Comparison of ENCODE assay signal across 15 cellular contexts in the genomic region with DNA sequence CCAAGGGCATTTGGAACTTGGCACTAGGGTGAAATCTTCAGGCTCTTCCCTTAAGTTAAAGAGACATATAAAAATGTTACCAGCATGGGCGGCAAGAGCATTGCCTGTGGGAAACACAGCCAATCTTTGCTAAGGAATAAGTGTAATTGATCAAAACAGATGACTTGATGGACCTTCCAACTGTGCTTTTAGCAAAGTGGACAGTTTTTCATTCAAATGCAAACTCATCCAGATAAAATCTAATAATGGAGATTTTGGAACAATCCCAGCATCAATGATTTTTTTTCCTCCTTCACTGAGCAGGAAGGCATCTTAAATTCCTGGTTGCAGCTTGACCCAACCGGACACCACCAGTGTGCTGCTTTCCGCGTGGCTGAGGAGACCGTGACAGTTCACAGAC. TPM values are rescaled to one million over a fixed set of nuclear protein-coding genes. Genes with fewer than 3 reads are reported as not detected.
DNase-seq lines count a peak whose midpoint lies in the region; ATAC-seq and TF ChIP-seq lines count a peak whose summit lies in the region.
"Had no signal": no experiment of that assay in that cellular context is flagged by ENCODE, and none has a peak within 500 bp of the region (broad histone marks: within the 10 kb centered on the region; RNA-seq: fewer than 3 reads in every experiment).

No MANE protein-coding gene starts in this region.

- H3K27ac ChIP-seq in heart left ventricle (peak overlapping the region in 1 of 12 donors; percentile 84), upper lobe of right lung (no peak overlapping the region), PC-3 (ENCODE audit: low read length) (no peak overlapping the region)
- H3K27ac ChIP-seq: SJSA1 had no signal

- H3K4me1 ChIP-seq in heart left ventricle (peaks cover 0 to 40% (median 16%) of the 10 kb centered on the region in 12 donors), mononuclear cell (ENCODE audit: insufficient read depth, low read length) (peaks cover 39% of the 10 kb centered on the region), upper lobe of right lung (peaks cover 7% of the 10 kb centered on the region), PC-3 (ENCODE audit: insufficient read depth, low read length) (peaks cover under 1% of the 10 kb centered on the region; the same call in 1 of the 2 replicates)

- H3K9me3 ChIP-seq in heart left ventricle (no peaks in the 10 kb centered on the region), T-helper 17 cell (ENCODE audit: control insufficient read depth, low read length, poor library complexity, severe bottlenecking) (no peaks in the 10 kb centered on the region), mononuclear cell (ENCODE audit: low read depth, low read length) (no peaks in the 10 kb centered on the region), upper lobe of right lung (no peaks in the 10 kb centered on the region), PC-3 (ENCODE audit: low read length) (no peaks in the 10 kb centered on the region)
- H3K9me3 ChIP-seq: transverse colon had no signal

- ATAC-seq in heart left ventricle (no peak), Right ventricle myocardium superior (ENCODE audit: poor library complexity) (no peak), T-helper 17 cell (no peak), upper lobe of right lung (no peak), PC-3 (no peak)

- no peak overlapping the region for H2AFZ ChIP-seq in PC-3 (ENCODE audit: low read length)

- H3K36me3 Mint-ChIP-seq in T-helper 17 cell (ENCODE audit: low read depth), result peaks cover 2% of the 10 kb centered on the region

- H3K27me3 ChIP-seq in heart left ventricle, result peaks cover 9 to 53% (median 24%) of the 10 kb centered on the region in 9 donors
- H3K27me3 ChIP-seq in mononuclear cell (ENCODE audit: insufficient read depth, low read length), result peaks cover 11% of the 10 kb centered on the region
- peaks cover 8% of the 10 kb centered on the region for H3K27me3 ChIP-seq in upper lobe of right lung
- peaks cover 7% of the 10 kb centered on the region for H3K27me3 ChIP-seq in PC-3 (ENCODE audit: low read length)

- TF ChIP-seq POLR2A in heart left ventricle (IDR thresholded peaks at IDR 0.05), result no peak

- TF ChIP-seq CTCF in heart left ventricle (IDR thresholded peaks at IDR 0.05) (no peak), upper lobe of right lung (IDR thresholded peaks at IDR 0.05) (no peak), PC-3 (conservative IDR thresholded peaks at IDR 0.05; ENCODE audit: low read depth, low read length) (no peak)

- H3K27ac Mint-ChIP-seq in T-helper 17 cell, result peak overlapping the region; percentile 74

- H3K36me3 ChIP-seq in heart left ventricle (no peaks in the 10 kb centered on the region), upper lobe of right lung (no peaks in the 10 kb centered on the region), PC-3 (ENCODE audit: low read depth, low read length) (no peaks in the 10 kb centered on the region)
- H3K36me3 ChIP-seq: SJSA1, transverse colon had no signal

- peaks cover 9% of the 10 kb centered on the region for H3K4me1 Mint-ChIP-seq in T-helper 17 cell

- no peaks in the 10 kb centered on the region for H3K9me2 ChIP-seq in PC-3 (replicated peaks; ENCODE audit: low read length)

- BruUV-seq in PC-3 (replicated peaks; lab: Mats Ljungman, UMichigan), result no TSS peak

- no peak overlapping the region for H3K4me2 ChIP-seq in PC-3 (ENCODE audit: low read length)

- peak overlapping the region; percentile 92 for H3K4me3 Mint-ChIP-seq in T-helper 17 cell

- DNase-seq in heart left ventricle (no peak), Right ventricle myocardium superior (no peak), T-helper 17 cell (no peak), upper lobe of right lung (no peak), PC-3 (no peak), AG20443 (ENCODE audit: low spot score) (no peak), DMS53 treated with DMSO at 0.1 percent for 48 hours (lab: John Stamatoyannopoulos, UW; ENCODE audit: unreplicated experiment) (no peak)
- DNase-seq: NCI-H2081 treated with DMSO at 0.1 percent for 48 hours had no signal

- POLR2A ChIA-PET in PC-3 (lab: Charles Lee; ENCODE audit: unreplicated experiment), result no interaction called here

- H3K9ac ChIP-seq in PC-3 (ENCODE audit: low read length), result no peak overlapping the region

- H3K27me3 Mint-ChIP-seq in T-helper 17 cell, result peaks cover 45% of the 10 kb centered on the region

- H3K4me3 ChIP-seq in heart left ventricle (peak overlapping the region in 7 of 12 donors; percentile 48 to 74 (median 64)), mononuclear cell (ENCODE audit: low read length) (peak overlapping the region; percentile 38), upper lobe of right lung (peak overlapping the region; percentile 62), PC-3 (ENCODE audit: low read length) (no peak overlapping the region)
- H3K4me3 ChIP-seq: SJSA1 had no signal

- intact Hi-C loops in heart left ventricle (cut with DNase I), result no loop called here
- intact Hi-C loops in Right ventricle myocardium superior (cut with DNase I), result no loop called here
- intact Hi-C loops in upper lobe of right lung (cut with DNase I), result no loop called here
- intact Hi-C loops in PC-3 (cut with micrococcal nuclease), result no loop called here

- CTCF ChIA-PET in PC-3 (lab: Charles Lee), result no interaction called here

- WGBS in heart left ventricle, 4 donors, result 72 to 82% (median 78%) methylated on average over 5 of the region's 5 CpGs

- H4K20me1 ChIP-seq in PC-3 (ENCODE audit: low read length), result no peaks in the 10 kb centered on the region

- no peaks in the 10 kb centered on the region for H3F3A ChIP-seq in PC-3 (ENCODE audit: low read length, unreplicated experiment)

- no peaks in the 10 kb centered on the region for H3K79me2 ChIP-seq in PC-3 (ENCODE audit: low read length)

RNA-seq across cellular contexts. Expression of gene BHLHA9, which starts 42.9 kb away (rescaled TPM):
- total RNA-seq in heart left ventricle (not detected), Right ventricle myocardium superior (not detected), T-helper 17 cell (not detected), mononuclear cell (not detected), upper lobe of right lung (not detected), PC-3 (2014; rRNA removed) (not detected in 2 replicates)
- not detected for polyA plus RNA-seq in heart left ventricle
- total RNA-seq: Daoy, glomerular endothelial cell, SJSA1, transverse colon had no signal
- polyA plus RNA-seq: AG04450 had no signal

RNA-seq across cellular contexts. Expression of gene ABR, which starts 47.6 kb away (rescaled TPM):
- total RNA-seq in heart left ventricle (100 to 1,000 TPM; 134 to 171 (median 156) TPM), Right ventricle myocardium superior (128 TPM), T-helper 17 cell (100 to 1,000 TPM; 101 to 130 TPM), mononuclear cell (112 TPM), upper lobe of right lung (185 TPM), PC-3 (2014; rRNA removed) (35.4 and 58.5 TPM in 2 replicates)
- polyA plus RNA-seq in heart left ventricle, result 10 to 100 TPM; 64.5 to 93.2 TPM

RNA-seq across cellular contexts. Expression of gene TRARG1, which starts 52.1 kb away (rescaled TPM):
- 10 to 100 TPM in 1 of 9 donors, 1 to 10 TPM in 3, under 1 TPM in 5; 0.07 to 22.7 (median 0.56) TPM for total RNA-seq in heart left ventricle
- 1 to 10 TPM; 1.7 to 2.2 TPM for polyA plus RNA-seq in heart left ventricle
- 0.97 TPM for total RNA-seq in Right ventricle myocardium superior
- not detected for total RNA-seq in T-helper 17 cell
- not detected for total RNA-seq in mononuclear cell
- not detected for total RNA-seq in upper lobe of right lung
- total RNA-seq in PC-3 (2014; rRNA removed), result not detected in 2 replicates
- total RNA-seq: Daoy, glomerular endothelial cell, left lobe of liver, SJSA1 had no signal
- polyA plus RNA-seq: AG04450 had no signal
